Comparison of ENCODE assay signal across 8 cellular contexts in genomic region chr2:187138240-187138639, GRCh38.
DNase-seq lines count a peak whose midpoint lies in the region; TF ChIP-seq lines count a peak whose summit lies in the region.

No MANE protein-coding gene starts in this region.

- H3K79me2 ChIP-seq in GM23248 (ENCODE audit: insufficient read depth) = no peaks in the 10 kb centered on the region

- no peaks in the 10 kb centered on the region for H3F3A ChIP-seq in GM23248 (ENCODE audit: insufficient read depth)

- H3K9me3 ChIP-seq in GM23248 (ENCODE audit: low read depth) = no peaks in the 10 kb centered on the region

- peak; percentile 78 for TF ChIP-seq CTCF in foreskin fibroblast (IDR thresholded peaks at IDR 0.05; ENCODE audit: low read depth, low read length)

- DNase-seq in COLO829 (ENCODE audit: low spot score) (peak; percentile 1), GM23248 (peak; percentile 61), OCI-M1 (lab: John Stamatoyannopoulos, UW) (peak; percentile 69), foreskin fibroblast (peak; percentile 10 to 64), smooth muscle cell of the brain vasculature (ENCODE audit: low read depth, low spot score) (peak; percentile 23), NCI-H345 (lab: John Stamatoyannopoulos, UW) (no peak), cortex of kidney (lab: John Stamatoyannopoulos, UW) (no peak)
- no peak for DNase-seq in activated T-cell treated with anti-CD3 and anti-CD28 coated beads, Interleukin-2, amount 50 U/mL, for 48 hours

- H3K4me2 ChIP-seq in GM23248 (ENCODE audit: unreplicated experiment) = no peak overlapping the region

- WGBS in GM23248 (ENCODE audit: low coverage in 1 of 2, low lambda C conversion rate in 2 of 2, missing lambda C conversion rate in 2 of 2), 2 experiments = 0% methylated on average over 1 of the region's 1 CpG

- H3K36me3 ChIP-seq in GM23248 (ENCODE audit: low read depth) = no peaks in the 10 kb centered on the region

- no peaks in the 10 kb centered on the region for H4K20me1 ChIP-seq in GM23248 (ENCODE audit: insufficient read depth)

- H3K4me3 ChIP-seq in GM23248 (no peak overlapping the region), foreskin fibroblast (ENCODE audit: low read depth in 1 of 2, low read length in 2 of 2) (no peak overlapping the region)

- H3K9ac ChIP-seq in GM23248 = no peak overlapping the region

- no peaks in the 10 kb centered on the region for H3K27me3 ChIP-seq in GM23248 (replicated peaks; ENCODE audit: insufficient read depth)

- H3K4me1 ChIP-seq in GM23248 (ENCODE audit: insufficient read depth) = no peaks in the 10 kb centered on the region

- no peak overlapping the region for H3K27ac ChIP-seq in GM23248

- in situ Hi-C loops in GM23248 (cut with MboI) = no loop called here

- H2AFZ ChIP-seq in GM23248 = no peak overlapping the region

- H3K9me2 ChIP-seq in GM23248 (ENCODE audit: insufficient read depth) = no peaks in the 10 kb centered on the region

Comparison
In these comparisons a context has a peak if more than half of its experiments do, and no peak if none do; other contexts are left out.
1. DNase-seq: peak in COLO829 (single experiment), GM23248 (single experiment), OCI-M1 (single experiment), foreskin fibroblast (2 of 2) and smooth muscle cell of the brain vasculature (single experiment); none in NCI-H345 (single experiment), activated T-cell treated with anti-CD3 and anti-CD28 coated beads, Interleukin-2, amount 50 U/mL, for 48 hours (0 of 2) and cortex of kidney (single experiment).